Comparison of ENCODE assay signal across 30 cellular contexts in the genomic region with DNA sequence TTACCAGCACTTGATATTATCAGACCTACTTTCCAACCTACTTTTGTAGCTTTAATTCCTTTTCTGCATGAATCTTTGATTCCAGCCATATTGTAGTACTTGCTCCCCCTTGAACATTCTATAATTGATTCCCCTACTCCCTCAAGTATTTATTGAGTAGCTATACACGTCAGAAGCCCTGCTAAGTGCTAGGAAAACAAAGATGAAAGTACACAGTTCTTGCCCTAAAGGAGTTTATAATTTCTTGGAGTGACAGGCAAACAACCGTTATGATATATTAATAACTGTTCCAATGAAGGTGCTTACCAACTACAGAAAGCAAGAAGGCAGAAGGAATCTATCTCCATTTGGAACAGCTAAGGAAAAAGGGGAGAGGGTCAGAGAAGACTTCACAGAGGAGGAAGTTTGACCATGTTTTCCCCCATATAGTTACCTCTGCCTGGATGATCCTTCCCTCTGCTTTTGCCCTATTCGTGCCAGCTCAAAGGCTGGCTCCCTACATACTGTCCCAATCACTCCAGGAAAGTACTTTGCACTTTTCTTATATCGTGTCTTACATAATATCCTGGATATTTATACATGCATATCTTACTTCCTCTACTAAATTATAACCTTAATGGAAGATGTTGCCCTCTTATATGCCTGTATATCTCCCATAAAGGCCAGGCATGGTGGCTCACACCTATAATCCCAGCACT.
"Had no signal": no experiment of that assay in that cellular context is flagged by ENCODE, and none has a peak within 500 bp of the region (broad histone marks: within the 10 kb centered on the region; RNA-seq: fewer than 3 reads in every experiment).

No MANE protein-coding gene starts in this region.

- H3K27me3 Mint-ChIP-seq: activated CD4-positive, alpha-beta T cell treated with anti-CD3 and anti-CD28 coated beads for 36 hours; activated CD4-positive, alpha-beta T cell treated with anti-CD3 and anti-CD28 coated beads, Interleukin-2, amount 10 ng/mL, durations not matched to agents 24 days and 14 days; activated naive CD8-positive, alpha-beta T cell; activated naive CD8-positive, alpha-beta T cell treated with anti-CD3 and anti-CD28 coated beads, Interleukin-2, amount 50 U/mL, for 24 hours had no signal

- H3K27ac ChIP-seq: adrenal gland, body of pancreas, esophagus muscularis mucosa, foreskin keratinocyte, gastrocnemius medialis, heart left ventricle had no signal

- H3K27me3 ChIP-seq: adrenal gland, body of pancreas, esophagus muscularis mucosa, foreskin keratinocyte, gastrocnemius medialis, heart left ventricle had no signal

- H3K9me3 ChIP-seq: adrenal gland, body of pancreas, esophagus muscularis mucosa, gastrocnemius medialis, heart left ventricle had no signal

- H3K9me3 Mint-ChIP-seq: activated CD4-positive, alpha-beta memory T cell treated with anti-CD3 and anti-CD28 coated beads, Interleukin-2, amount 10 ng/mL, durations not matched to agents 7 days and 5 days; activated CD4-positive, alpha-beta T cell treated with anti-CD3 and anti-CD28 coated beads, Interleukin-2, amount 10 ng/mL, durations not matched to agents 24 days and 14 days; activated T-cell treated with anti-CD3 and anti-CD28 coated beads, Interleukin-2, amount 50 U/mL, for 4 hours; activated T-helper 17 cell treated with anti-CD3 and anti-CD28 coated beads, Interleukin-2, amount 50 U/mL, for 72 hours; effector memory CD8-positive, alpha-beta T cell had no signal

- H3K36me3 ChIP-seq: adrenal gland, gastrocnemius medialis, heart left ventricle had no signal

- H3K27ac Mint-ChIP-seq: activated CD4-positive, alpha-beta memory T cell treated with anti-CD3 and anti-CD28 coated beads, Interleukin-2, amount 10 ng/mL, durations not matched to agents 7 days and 5 days; activated CD4-positive, alpha-beta T cell treated with anti-CD3 and anti-CD28 coated beads for 36 hours; activated CD4-positive, alpha-beta T cell treated with anti-CD3 and anti-CD28 coated beads, Interleukin-2, amount 10 ng/mL, durations not matched to agents 24 days and 14 days; activated naive CD8-positive, alpha-beta T cell; activated naive CD8-positive, alpha-beta T cell treated with anti-CD3 and anti-CD28 coated beads, Interleukin-2, amount 50 U/mL, for 24 hours; activated T-helper 17 cell treated with anti-CD3 and anti-CD28 coated beads, Interleukin-2, amount 50 U/mL, for 72 hours; effector memory CD8-positive, alpha-beta T cell had no signal

- H3K4me3 Mint-ChIP-seq: activated CD4-positive, alpha-beta memory T cell treated with anti-CD3 and anti-CD28 coated beads, Interleukin-2, amount 10 ng/mL, durations not matched to agents 7 days and 5 days; activated CD4-positive, alpha-beta T cell treated with anti-CD3 and anti-CD28 coated beads for 36 hours; activated CD4-positive, alpha-beta T cell treated with anti-CD3 and anti-CD28 coated beads, Interleukin-2, amount 10 ng/mL, durations not matched to agents 24 days and 14 days; activated naive CD8-positive, alpha-beta T cell; activated naive CD8-positive, alpha-beta T cell treated with anti-CD3 and anti-CD28 coated beads, Interleukin-2, amount 50 U/mL, for 24 hours; activated T-cell treated with anti-CD3 and anti-CD28 coated beads, Interleukin-2, amount 50 U/mL, for 4 hours; activated T-helper 17 cell treated with anti-CD3 and anti-CD28 coated beads, Interleukin-2, amount 50 U/mL, for 72 hours; effector memory CD8-positive, alpha-beta T cell had no signal

- H3K4me1 ChIP-seq: adrenal gland, body of pancreas, esophagus muscularis mucosa, foreskin keratinocyte, gastrocnemius medialis, heart left ventricle had no signal

- DNase-seq: activated CD4-positive, alpha-beta memory T cell treated with anti-CD3 and anti-CD28 coated beads, Interleukin-2, amount 10 ng/mL, durations not matched to agents 7 days and 5 days; activated CD4-positive, alpha-beta T cell treated with anti-CD3 and anti-CD28 coated beads for 36 hours; activated CD4-positive, alpha-beta T cell treated with anti-CD3 and anti-CD28 coated beads, Interleukin-2, amount 10 ng/mL, durations not matched to agents 24 days and 14 days; activated CD4-positive, CD25-positive, alpha-beta regulatory T cell; activated CD4-positive, CD25-positive, alpha-beta regulatory T cell treated with anti-CD3 and anti-CD28 coated beads, Interleukin-2, amount 50 U/mL, for 72 hours; activated effector memory CD4-positive, alpha-beta T cell treated with Interleukin-2 at 50 U/mL for 16 hours; activated gamma-delta T cell treated with Interleukin-2 at 50 U/mL for 16 hours; activated naive CD4-positive, alpha-beta T cell treated with anti-CD3 and anti-CD28 coated beads, Interleukin-2, amount 50 U/mL, for 16 hours; activated naive CD4-positive, alpha-beta T cell treated with Interleukin-2 at 50 U/mL for 16 hours; activated naive CD8-positive, alpha-beta T cell treated with anti-CD3 and anti-CD28 coated beads, Interleukin-2, amount 50 U/mL, for 24 hours; activated T-cell treated with anti-CD3 and anti-CD28 coated beads, Interleukin-2, amount 50 U/mL, for 4 hours; adrenal gland; amygdala; aorta; body of pancreas; caudate nucleus; cortex of kidney; dermis blood vessel endothelial cell; effector CD4-positive, alpha-beta T cell; effector memory CD8-positive, alpha-beta T cell; erythroblast; foreskin keratinocyte; gastrocnemius medialis; glutamatergic neuron; heart left ventricle; T-helper 1 cell; T-helper 2 cell had no signal

- H3K36me3 Mint-ChIP-seq: activated naive CD8-positive, alpha-beta T cell had no signal

- H3K4me3 ChIP-seq: adrenal gland, body of pancreas, esophagus muscularis mucosa, gastrocnemius medialis, heart left ventricle had no signal

- H3K4me1 Mint-ChIP-seq: activated CD4-positive, alpha-beta memory T cell treated with anti-CD3 and anti-CD28 coated beads, Interleukin-2, amount 10 ng/mL, durations not matched to agents 7 days and 5 days; activated CD4-positive, alpha-beta T cell treated with anti-CD3 and anti-CD28 coated beads for 36 hours; activated CD4-positive, alpha-beta T cell treated with anti-CD3 and anti-CD28 coated beads, Interleukin-2, amount 10 ng/mL, durations not matched to agents 24 days and 14 days; activated naive CD8-positive, alpha-beta T cell treated with anti-CD3 and anti-CD28 coated beads, Interleukin-2, amount 50 U/mL, for 24 hours; activated T-helper 17 cell treated with anti-CD3 and anti-CD28 coated beads, Interleukin-2, amount 50 U/mL, for 72 hours had no signal

- ATAC-seq: activated CD4-positive, alpha-beta T cell treated with anti-CD3 and anti-CD28 coated beads for 36 hours; activated naive CD8-positive, alpha-beta T cell treated with anti-CD3 and anti-CD28 coated beads, Interleukin-2, amount 50 U/mL, for 24 hours; activated T-cell treated with anti-CD3 and anti-CD28 coated beads, Interleukin-2, amount 50 U/mL, for 4 hours; activated T-helper 17 cell treated with anti-CD3 and anti-CD28 coated beads, Interleukin-2, amount 50 U/mL, for 72 hours; body of pancreas; effector memory CD8-positive, alpha-beta T cell; foreskin keratinocyte; gastrocnemius medialis; heart left ventricle had no signal
